ENCODE assay signal across 8 cellular contexts in genomic region chr2:71226391-71226964, GRCh38. TPM values are rescaled to one million over a fixed set of nuclear protein-coding genes. Genes with fewer than 3 reads are reported as not detected.
DNase-seq lines count a peak whose midpoint lies in the region; ATAC-seq, FAIRE-seq and TF ChIP-seq lines count a peak whose summit lies in the region.

No MANE protein-coding gene starts in this region.

- no peak for TF ChIP-seq EP300 in GM12878 (IDR thresholded peaks at IDR 0.05; ENCODE audit: borderline replicate concordance in 1 of 2, control insufficient read depth in 1 of 2, low read depth in 2 of 2, low read length in 2 of 2)

- in situ Hi-C loops in Panc1 (cut with HindIII; ENCODE audit: low pct_unique_long_range_greater_than_20kb, low sequenced_read_pairs) = no loop called here
- in situ Hi-C loops in GM12878 (cut with MboI) = no loop called here

- H2AFZ ChIP-seq in GM12878 (ENCODE audit: control insufficient read depth, low read depth, low read length) = peak overlapping the region; percentile 84
- peak overlapping the region; percentile 92 for H2AFZ ChIP-seq in smooth muscle cell (ENCODE audit: low read depth)

- H3K4me3 ChIP-seq in Panc1 (ENCODE audit: low read depth in 2 of 2, low read length in 2 of 2) (peak overlapping the region; percentile 63 to 72), GM12878 (peak overlapping the region; percentile 71), smooth muscle cell (peak overlapping the region; percentile 73)

- TF ChIP-seq POLR2A in GM12878 (IDR thresholded peaks at IDR 0.05; ENCODE audit: low read depth, low read length) = no peak

- no peak for FAIRE-seq in GM12878 (lab: Jason Lieb, UNC)

- POLR2A ChIA-PET in Panc1 (lab: Charles Lee) = no interaction called here
- POLR2A ChIA-PET in GM12878 (lab: Charles Lee) = interaction anchor here (0.6 kb wide), 1 partner anchor 396 kb away, joined by 3 read pairs; no protein-coding TSS in a partner anchor

- H3K27me3 ChIP-seq in Panc1 (ENCODE audit: control insufficient read depth, insufficient read depth, low read length) (peaks cover 2% of the 10 kb centered on the region; the same call in 1 of the 2 replicates), GM12878 (replicated peaks in 1 of 2; ENCODE audit: control insufficient read depth in 2 of 2, insufficient read depth in 2 of 2, low read length in 1 of 2) (no peaks in the 10 kb centered on the region), smooth muscle cell (ENCODE audit: low read depth) (peaks cover 13% of the 10 kb centered on the region)

- H3K27ac ChIP-seq in Panc1 (ENCODE audit: low read length) (peak overlapping the region; percentile 44; the same call in 1 of the 2 replicates), GM12878 (ENCODE audit: control insufficient read depth, insufficient read depth) (no peak overlapping the region), smooth muscle cell (ENCODE audit: low read depth) (no peak overlapping the region)

- peak overlapping the region; percentile 45 for H3K9ac ChIP-seq in GM12878 (ENCODE audit: control insufficient read depth, insufficient read depth, low read length)
- peak overlapping the region; percentile 28 for H3K9ac ChIP-seq in smooth muscle cell (ENCODE audit: low read depth)

- no peak for TF ChIP-seq RAD21 in GM12878 (IDR thresholded peaks at IDR 0.05; ENCODE audit: insufficient read depth, low read depth, low read length)

- 2% methylated on average over 44 of the region's 46 CpGs for WGBS in GM12878 (ENCODE audit: insufficient coverage, insufficient replicate concordance, low lambda C conversion rate, missing lambda C conversion rate)
- WGBS in smooth muscle cell (ENCODE audit: low lambda C conversion rate) = under 1% methylated on average over 30 of the region's 46 CpGs

- peak; percentile 4 for DNase-seq in activated T-cell treated with anti-CD3 and anti-CD28 coated beads for 1 hour (ENCODE audit: low read depth)
- no peak for DNase-seq in activated T-cell treated with anti-CD3 and anti-CD28 coated beads, Interleukin-2, amount 50 U/mL, for 1 hour
- no peak for DNase-seq in Panc1 (ENCODE audit: low read depth, low spot score)
- DNase-seq in GM12878 (ENCODE audit: low read depth, low spot score) = no peak
- DNase-seq in iPS-NIHi11 (ENCODE audit: low spot score) = peak; percentile 59
- no peak for DNase-seq in smooth muscle cell (lab: John Stamatoyannopoulos, UW; ENCODE audit: unreplicated experiment)

- CTCF ChIA-PET in Panc1 (lab: Charles Lee) = interaction anchor here (0.7 kb wide), 1 partner anchor 69 kb away, joined by 9 read pairs; no protein-coding TSS in a partner anchor
- CTCF ChIA-PET in GM12878 (lab: Yijun Ruan, JAX) = interaction anchor here (1.3 kb wide), 2 partner anchors 126 to 284 kb away, joined by 3 to 5 read pairs; no protein-coding TSS in a partner anchor

- no peaks in the 10 kb centered on the region for H3K36me3 ChIP-seq in Panc1 (ENCODE audit: control insufficient read depth, insufficient read depth, low read length)
- no peaks in the 10 kb centered on the region for H3K36me3 ChIP-seq in GM12878 (ENCODE audit: control insufficient read depth in 2 of 2, insufficient read depth in 2 of 2, low read length in 1 of 2)
- no peaks in the 10 kb centered on the region for H3K36me3 ChIP-seq in smooth muscle cell (ENCODE audit: low read depth)

- SMC1A ChIA-PET in GM12878 (lab: Charles Lee; ENCODE audit: uncharacterized antibody, unreplicated experiment) = no interaction called here

- intact Hi-C loops in Panc1 (cut with micrococcal nuclease; ENCODE audit: unreplicated experiment) = loop anchor here (5.0 kb wide), 1 partner anchor 51 kb away; no protein-coding TSS in a partner anchor
- intact Hi-C loops in GM12878 (cut with micrococcal nuclease; ENCODE audit: unreplicated experiment) = loop anchor here (5.0 kb wide), 1 partner anchor 51 kb away; no protein-coding TSS in a partner anchor

- ATAC-seq in HG03432 (IDR thresholded peaks at IDR 0.05; ENCODE audit: unreplicated experiment) (peak; percentile 23), Panc1 (peak; percentile 22), GM12878 (peak; percentile 25), HG03175 (IDR thresholded peaks at IDR 0.05; ENCODE audit: unreplicated experiment) (no peak)

- RAD21 ChIA-PET in GM12878 (lab: Charles Lee; ENCODE audit: unreplicated experiment) = interaction anchor here (1.0 kb wide), 1 partner anchor 105 kb away, joined by 5 read pairs; the partner anchor contains the start of gene ZNF638

- H3K79me2 ChIP-seq in GM12878 (ENCODE audit: control insufficient read depth, insufficient read depth, low read length) (no peaks in the 10 kb centered on the region), smooth muscle cell (ENCODE audit: low read depth) (no peaks in the 10 kb centered on the region)

- no peaks in the 10 kb centered on the region for H3F3A ChIP-seq in smooth muscle cell (ENCODE audit: low read depth)

- peaks cover 5% of the 10 kb centered on the region; the same call in 1 of the 2 replicates for H3K4me1 ChIP-seq in Panc1 (ENCODE audit: control insufficient read depth, insufficient read depth, low read length)
- no peaks in the 10 kb centered on the region; the same call in 1 of the 2 replicates for H3K4me1 ChIP-seq in GM12878 (ENCODE audit: control insufficient read depth, insufficient read depth, low read length)
- peaks cover 3% of the 10 kb centered on the region for H3K4me1 ChIP-seq in smooth muscle cell (ENCODE audit: low read depth)

- peak; percentile 15; the same call in 1 of the 2 replicates for TF ChIP-seq CTCF in Panc1 (IDR thresholded peaks at IDR 0.05)
- peak in 2 of 3 experiments; percentile 3 to 23; a peak in 1 of 6 replicates for TF ChIP-seq CTCF in GM12878 (IDR thresholded peaks at IDR 0.05 in 2 of 3, conservative IDR thresholded peaks at IDR 0.05 in 1 of 3; ENCODE audit: control insufficient read depth in 2 of 3, extremely low read depth in 1 of 3, insufficient read depth in 1 of 3, low read depth in 3 of 3, low read length in 3 of 3)
- no peak for TF ChIP-seq CTCF in smooth muscle cell (IDR thresholded peaks at IDR 0.05; ENCODE audit: borderline replicate concordance, insufficient read depth, poor library complexity, severe bottlenecking)

- H4K20me1 ChIP-seq in GM12878 (ENCODE audit: control insufficient read depth, insufficient read depth) (no peaks in the 10 kb centered on the region), smooth muscle cell (ENCODE audit: low read depth) (no peaks in the 10 kb centered on the region)

- BruUV-seq in Panc1 (replicated peaks; lab: Mats Ljungman, UMichigan) (no TSS peak), GM12878 (replicated peaks; lab: Mats Ljungman, UMichigan) (no TSS peak)

- no peaks in the 10 kb centered on the region for H3K9me3 ChIP-seq in Panc1 (ENCODE audit: control insufficient read depth, insufficient read depth, low read depth, low read length)
- no peaks in the 10 kb centered on the region for H3K9me3 ChIP-seq in GM12878 (replicated peaks; ENCODE audit: control insufficient read depth, insufficient read depth, low read length)
- H3K9me3 ChIP-seq in smooth muscle cell (replicated peaks; ENCODE audit: low read depth) = no peaks in the 10 kb centered on the region

- peak overlapping the region; percentile 70 for H3K4me2 ChIP-seq in GM12878 (ENCODE audit: control insufficient read depth, insufficient read depth)
- H3K4me2 ChIP-seq in smooth muscle cell = peak overlapping the region; percentile 93

TF ChIP-seq in GM12878, 131 proteins besides CTCF, POLR2A, EP300 and RAD21 (continues in another document):
- TF ChIP-seq GATAD2B (conservative IDR thresholded peaks at IDR 0.05; ENCODE audit: low read depth) (no peak), JUNB (IDR thresholded peaks at IDR 0.05) (no peak), BHLHE40 (IDR thresholded peaks at IDR 0.05; ENCODE audit: borderline replicate concordance in 1 of 2, low read depth in 2 of 2, low read length in 1 of 2) (peak in 1 of 2 experiments; percentile 40; a peak in 1 of 4 replicates), KDM1A (IDR thresholded peaks at IDR 0.05; ENCODE audit: borderline replicate concordance) (no peak), RBBP5 (conservative IDR thresholded peaks at IDR 0.05) (no peak), SMARCA5 (IDR thresholded peaks at IDR 0.05) (0 out of 2 replicates have a peak, but pooled peaks have one; percentile 39), USF2 (IDR thresholded peaks at IDR 0.05; ENCODE audit: borderline replicate concordance, low read depth, low read length) (no peak), NBN (IDR thresholded peaks at IDR 0.05) (no peak), IKZF2 (IDR thresholded peaks at IDR 0.05) (no peak), HCFC1 (IDR thresholded peaks at IDR 0.05; ENCODE audit: low read length) (no peak), LARP7 (IDR thresholded peaks at IDR 0.05) (0 out of 2 replicates have a peak, but pooled peaks have one; percentile 58), ZZZ3 (IDR thresholded peaks at IDR 0.05; ENCODE audit: control insufficient read depth, insufficient read length, low read depth) (no peak)

RNA-seq across cellular contexts. Expression of gene PAIP2B, which starts 0.4 kb away (rescaled TPM):
- 1.4 TPM for total RNA-seq in Panc1 (2021; ENCODE audit: unreplicated experiment)
- polyA plus RNA-seq in Panc1 (2012; ENCODE audit: insufficient read length) = 0.73 TPM
- 0.88 and 1.2 TPM in 2 replicates for total RNA-seq in GM12878 (2013; cell fraction: nucleolus; rRNA removed)
- 0.17 and 0.33 TPM in 2 replicates for total RNA-seq in GM12878 (2014; rRNA removed)
- total RNA-seq in GM12878 (2014; rRNA removed; fragmentation: Illumina TruSeq; extraction: Trizol) = 0.27 and 0.28 TPM in 2 replicates
- total RNA-seq in GM12878 (2021) = 0.41 and 0.45 TPM in 2 replicates
- polyA plus RNA-seq in GM12878 (2011; ENCODE audit: low read depth) = 0.73 TPM
- polyA plus RNA-seq in GM12878 (2011; rRNA removed) = 0.79 and 1.2 TPM in 2 replicates
- polyA plus RNA-seq in GM12878 (2011; cell fraction: cytosol; rRNA removed) = 0.28 and 0.46 TPM in 2 replicates
- polyA plus RNA-seq in GM12878 (2011; cell fraction: nucleus; rRNA removed) = 0.57 and 0.66 TPM in 2 replicates
- polyA plus RNA-seq in GM12878 (2012) = 0.99 and 1.2 TPM in 2 replicates
- polyA plus RNA-seq in GM12878 (2014; fragmentation: Illumina TruSeq; extraction: Trizol) = 0.37 and 0.40 TPM in 2 replicates
- polyA plus RNA-seq in GM12878 (2014; fragmentation: Nextera tagmentation; extraction: Ambion mirVana) = under 1 TPM; 0.06 to 0.09 TPM
- polyA plus RNA-seq in GM12878 (2014; rRNA removed) = 0.15 and 0.19 TPM in 2 replicates
- polyA plus RNA-seq in GM12878 (2016; fragmentation: Nextera tagmentation; extraction: Ambion mirVana) = under 1 TPM; 0.42 to 0.43 TPM
- polyA minus RNA-seq in GM12878 (2011; rRNA and poly(A)+ RNA removed) = 0.80 and 1.0 TPM in 2 replicates
- polyA minus RNA-seq in GM12878 (2011; cell fraction: cytosol; rRNA and poly(A)+ RNA removed) = 0.27 and 0.31 TPM in 2 replicates
- 0.36 and 0.38 TPM in 2 replicates for polyA minus RNA-seq in GM12878 (2011; cell fraction: nucleus; rRNA and poly(A)+ RNA removed)
- 1.7 and 2.4 TPM in 2 replicates for total RNA-seq in smooth muscle cell
- polyA plus RNA-seq in smooth muscle cell = 0.89 and 1.2 TPM in 2 replicates

Comparison
In these comparisons a context has a peak if more than half of its experiments do, and no peak if none do; other contexts are left out.
1. DNase-seq: peak in activated T-cell treated with anti-CD3 and anti-CD28 coated beads for 1 hour (single experiment) and iPS-NIHi11 (single experiment); none in activated T-cell treated with anti-CD3 and anti-CD28 coated beads, Interleukin-2, amount 50 U/mL, for 1 hour (single experiment), Panc1 (single experiment), GM12878 (single experiment) and smooth muscle cell (single experiment).
2. Peak in every context shown above with its lines, with median percentiles within 50 percentile points of each other: H3K4me3 ChIP-seq.